ENCODE assay signal across 1 cellular context in genomic region chr10:89861584-89862287, GRCh38.
TF ChIP-seq lines count a peak whose summit lies in the region.

No MANE protein-coding gene starts in this region.

TF ChIP-seq in HEK293, 187 proteins besides CTCF, POLR2A, EP300 and RAD21 (continued from another document and continues in another):
- TF ChIP-seq ZNF76 (tag by site-specific recombination; IDR thresholded peaks at IDR 0.05; ENCODE audit: borderline replicate concordance, low read depth) (peak; percentile 48), GLI2 (tag by site-specific recombination; IDR thresholded peaks at IDR 0.05; ENCODE audit: borderline replicate concordance, low read depth) (peak; percentile 82), ZNF792 (tag by site-specific recombination; IDR thresholded peaks at IDR 0.05) (no peak), ZNF404 (tag by site-specific recombination; IDR thresholded peaks at IDR 0.05) (no peak), ZNF473 (tag by site-specific recombination; IDR thresholded peaks at IDR 0.05) (no peak), ZNF623 (tag by site-specific recombination; IDR thresholded peaks at IDR 0.05) (no peak), HOXA7 (CRISPR knock-in tag; IDR thresholded peaks at IDR 0.05; ENCODE audit: borderline replicate concordance) (no peak), WT1 (tag by site-specific recombination; IDR thresholded peaks at IDR 0.05) (peak; percentile 93), ZNF555 (tag by site-specific recombination; conservative IDR thresholded peaks at IDR 0.05) (no peak), ZNF621 (tag by site-specific recombination; IDR thresholded peaks at IDR 0.05) (no peak), ZNF645 (tag by site-specific recombination; IDR thresholded peaks at IDR 0.05) (no peak), ZNF26 (tag by site-specific recombination; IDR thresholded peaks at IDR 0.05) (no peak), ZNF398 (tag by site-specific recombination; IDR thresholded peaks at IDR 0.05) (peak; percentile 36; the same call in 1 of the 2 replicates), ZSCAN4 (tag by site-specific recombination; IDR thresholded peaks at IDR 0.05) (peak; percentile 61; the same call in 1 of the 2 replicates), SP7 (tag by site-specific recombination; IDR thresholded peaks at IDR 0.05) (peak; percentile 98), ZBTB21 (tag by site-specific recombination; IDR thresholded peaks at IDR 0.05) (no peak), ZNF146 (tag by site-specific recombination; IDR thresholded peaks at IDR 0.05) (0 out of 2 replicates have a peak, but pooled peaks have one; percentile 29), ZNF561 (tag by site-specific recombination; IDR thresholded peaks at IDR 0.05; ENCODE audit: borderline replicate concordance) (peak; percentile 41; the same call in 1 of the 2 replicates), ZNF133 (tag by site-specific recombination; IDR thresholded peaks at IDR 0.05) (no peak), EGR2 (tag by site-specific recombination; IDR thresholded peaks at IDR 0.05; ENCODE audit: low read depth) (no peak), ZNF23 (tag by site-specific recombination; IDR thresholded peaks at IDR 0.05; ENCODE audit: borderline replicate concordance) (no peak), BCL11A (tag by site-specific recombination; IDR thresholded peaks at IDR 0.05; ENCODE audit: low read depth) (no peak), ZNF707 (tag by site-specific recombination; IDR thresholded peaks at IDR 0.05) (no peak), ZNF624 (tag by site-specific recombination; IDR thresholded peaks at IDR 0.05) (no peak), PATZ1 (tag by site-specific recombination; IDR thresholded peaks at IDR 0.05) (peak; percentile 69; the same call in 1 of the 2 replicates), ZNF19 (tag by site-specific recombination; IDR thresholded peaks at IDR 0.05; ENCODE audit: low read depth) (no peak), GFI1B (tag by site-specific recombination; IDR thresholded peaks at IDR 0.05) (peak; percentile 97), ZBTB6 (tag by site-specific recombination; IDR thresholded peaks at IDR 0.05) (no peak), ZBTB8A (tag by site-specific recombination; IDR thresholded peaks at IDR 0.05) (peak; percentile 67), ZNF121 (tag by site-specific recombination; IDR thresholded peaks at IDR 0.05) (no peak), BCL11B (tag by site-specific recombination; IDR thresholded peaks at IDR 0.05; ENCODE audit: low read depth) (no peak), ZBTB48 (tag by site-specific recombination; IDR thresholded peaks at IDR 0.05) (peak; percentile 64; the same call in 1 of the 2 replicates), ZNF148 (tag by site-specific recombination; IDR thresholded peaks at IDR 0.05; ENCODE audit: borderline replicate concordance) (no peak), ZNF391 (tag by site-specific recombination; IDR thresholded peaks at IDR 0.05; ENCODE audit: borderline replicate concordance, low read depth) (peak; percentile 33; the same call in 1 of the 2 replicates), ZNF114 (tag by site-specific recombination; IDR thresholded peaks at IDR 0.05) (no peak), KLF9 (tag by site-specific recombination; IDR thresholded peaks at IDR 0.05; ENCODE audit: low read depth) (no peak), KLF17 (tag by site-specific recombination; IDR thresholded peaks at IDR 0.05) (peak; percentile 72; the same call in 1 of the 2 replicates), ZSCAN16 (tag by site-specific recombination; IDR thresholded peaks at IDR 0.05) (no peak), HOXD13 (CRISPR knock-in tag; IDR thresholded peaks at IDR 0.05; ENCODE audit: borderline replicate concordance) (no peak), ZNF670 (tag by site-specific recombination; IDR thresholded peaks at IDR 0.05; ENCODE audit: low read depth) (no peak), FEZF1 (tag by site-specific recombination; IDR thresholded peaks at IDR 0.05) (peak; percentile 63), ZNF274 (IDR thresholded peaks at IDR 0.05; ENCODE audit: low read length) (no peak), ZNF274 (tag by site-specific recombination; IDR thresholded peaks at IDR 0.05; ENCODE audit: borderline replicate concordance) (no peak), OVOL3 (tag by site-specific recombination; IDR thresholded peaks at IDR 0.05) (0 out of 2 replicates have a peak, but pooled peaks have one; percentile 63), ZNF239 (tag by site-specific recombination; IDR thresholded peaks at IDR 0.05) (no peak), GLI4 (tag by site-specific recombination; IDR thresholded peaks at IDR 0.05) (no peak), BCL6B (tag by site-specific recombination; IDR thresholded peaks at IDR 0.05) (no peak), ZNF529 (tag by site-specific recombination; IDR thresholded peaks at IDR 0.05; ENCODE audit: insufficient replicate concordance) (peak; percentile 64), ZNF677 (tag by site-specific recombination; IDR thresholded peaks at IDR 0.05) (no peak), PRDM1 (tag by site-specific recombination; IDR thresholded peaks at IDR 0.05) (peak; percentile 93), ZBTB10 (tag by site-specific recombination; IDR thresholded peaks at IDR 0.05) (no peak), ZNF544 (tag by site-specific recombination; IDR thresholded peaks at IDR 0.05) (no peak), YY1 (tag by site-specific recombination; IDR thresholded peaks at IDR 0.05) (no peak), ZNF521 (tag by site-specific recombination; IDR thresholded peaks at IDR 0.05) (no peak)
